ENCODE assay signal across 18 cellular contexts in genomic region chr6:2661651-2662050, GRCh38.
A peak's percentile ranks its signal among the peaks of the same experiment; 100 is the strongest.
DNase-seq lines count a peak whose midpoint lies in the region; ATAC-seq and TF ChIP-seq lines count a peak whose summit lies in the region.
"Had no signal": no experiment of that assay in that cellular context is flagged by ENCODE, and none has a peak within 500 bp of the region (broad histone marks: within the 10 kb centered on the region; RNA-seq: fewer than 3 reads in every experiment).

No MANE protein-coding gene starts in this region.

- intact Hi-C loops in esophagus muscularis mucosa (cut with DNase I) = no loop called here
- intact Hi-C loops in naive thymus-derived CD4-positive, alpha-beta T cell (cut with micrococcal nuclease) = no loop called here

- CTCF ChIA-PET in naive thymus-derived CD4-positive, alpha-beta T cell (lab: Charles Lee) = no interaction called here
- CTCF ChIA-PET in activated naive CD4-positive, alpha-beta T cell treated with anti-CD3 and anti-CD28 coated beads, Interleukin-2, amount 10 ng/mL, durations not matched to agents 7 days and 5 days (lab: Charles Lee) = no interaction called here

- H3K4me3 Mint-ChIP-seq in activated T-cell treated with anti-CD3 and anti-CD28 coated beads, Interleukin-2, amount 50 U/mL, for 72 hours = no peak overlapping the region
- H3K4me3 Mint-ChIP-seq in stimulated activated memory B cell treated with anti-CD40 and anti-IgM and Interleukin-4, amounts not matched to agents 10 μg/mL and 1 μg/mL and 100 μg/mL, for 72 hours = no peak overlapping the region
- no peak overlapping the region for H3K4me3 Mint-ChIP-seq in naive thymus-derived CD4-positive, alpha-beta T cell
- no peak overlapping the region for H3K4me3 Mint-ChIP-seq in activated naive CD4-positive, alpha-beta T cell treated with anti-CD3 and anti-CD28 coated beads, Interleukin-2, amount 10 ng/mL, durations not matched to agents 7 days and 5 days
- H3K4me3 Mint-ChIP-seq: B cell; CD4-positive, alpha-beta T cell; CD8-positive, alpha-beta T cell had no signal

- H3K9me3 ChIP-seq in esophagus muscularis mucosa = no peaks in the 10 kb centered on the region
- no peaks in the 10 kb centered on the region for H3K9me3 ChIP-seq in naive thymus-derived CD4-positive, alpha-beta T cell (ENCODE audit: control insufficient read depth in 2 of 3, low read length in 3 of 3)
- H3K9me3 ChIP-seq: A549, Caco-2 had no signal

- H3K9me3 Mint-ChIP-seq in activated T-cell treated with anti-CD3 and anti-CD28 coated beads, Interleukin-2, amount 50 U/mL, for 72 hours = peaks cover 0 to 3% of the 10 kb centered on the region in 2 donors
- H3K9me3 Mint-ChIP-seq in stimulated activated memory B cell treated with anti-CD40 and anti-IgM and Interleukin-4, amounts not matched to agents 10 μg/mL and 1 μg/mL and 100 μg/mL, for 72 hours = peaks cover 5% of the 10 kb centered on the region
- peaks cover 0 to 6% (median 0%) of the 10 kb centered on the region in 11 donors for H3K9me3 Mint-ChIP-seq in naive thymus-derived CD4-positive, alpha-beta T cell
- no peaks in the 10 kb centered on the region for H3K9me3 Mint-ChIP-seq in activated naive CD4-positive, alpha-beta T cell treated with anti-CD3 and anti-CD28 coated beads, Interleukin-2, amount 10 ng/mL, durations not matched to agents 7 days and 5 days
- H3K9me3 Mint-ChIP-seq: CD4-positive, alpha-beta T cell; CD8-positive, alpha-beta T cell had no signal

- WGBS in esophagus muscularis mucosa = 88% methylated on average over 3 of the region's 3 CpGs

- peaks cover 10% of the 10 kb centered on the region for H3K4me1 Mint-ChIP-seq in activated T-cell treated with anti-CD3 and anti-CD28 coated beads, Interleukin-2, amount 50 U/mL, for 72 hours (ENCODE audit: low read depth)
- peaks cover 54% of the 10 kb centered on the region for H3K4me1 Mint-ChIP-seq in stimulated activated memory B cell treated with anti-CD40 and anti-IgM and Interleukin-4, amounts not matched to agents 10 μg/mL and 1 μg/mL and 100 μg/mL, for 72 hours
- H3K4me1 Mint-ChIP-seq in naive thymus-derived CD4-positive, alpha-beta T cell = peaks cover 0 to 4% (median 0%) of the 10 kb centered on the region in 7 donors
- H3K4me1 Mint-ChIP-seq in activated naive CD4-positive, alpha-beta T cell treated with anti-CD3 and anti-CD28 coated beads, Interleukin-2, amount 10 ng/mL, durations not matched to agents 7 days and 5 days = no peaks in the 10 kb centered on the region

- no peaks in the 10 kb centered on the region for H3K27me3 ChIP-seq in esophagus muscularis mucosa
- no peaks in the 10 kb centered on the region for H3K27me3 ChIP-seq in naive thymus-derived CD4-positive, alpha-beta T cell (ENCODE audit: control insufficient read depth in 2 of 2, insufficient read depth in 2 of 2, low read length in 2 of 2)

- peaks cover 0 to 6% (median under 1%) of the 10 kb centered on the region in 4 donors for H3K4me1 ChIP-seq in esophagus muscularis mucosa
- H3K4me1 ChIP-seq in naive thymus-derived CD4-positive, alpha-beta T cell (ENCODE audit: control insufficient read depth in 2 of 2, insufficient read depth in 2 of 2, low read length in 2 of 2) = no peaks in the 10 kb centered on the region
- H3K4me1 ChIP-seq: A549 had no signal

- H3K4me3 ChIP-seq in esophagus muscularis mucosa = no peak overlapping the region
- H3K4me3 ChIP-seq in naive thymus-derived CD4-positive, alpha-beta T cell (ENCODE audit: low read length) = no peak overlapping the region
- H3K4me3 ChIP-seq: A549 had no signal

- H3K27ac ChIP-seq in esophagus muscularis mucosa (replicated peaks in 1 of 4) = no peak overlapping the region
- no peak overlapping the region for H3K27ac ChIP-seq in naive thymus-derived CD4-positive, alpha-beta T cell (ENCODE audit: low read depth, low read length)
- H3K27ac ChIP-seq: 22Rv1, A549, C4-2B had no signal

- POLR2A ChIA-PET in naive thymus-derived CD4-positive, alpha-beta T cell (lab: Charles Lee) = no interaction called here

- no peak for DNase-seq in activated T-cell treated with anti-CD3 and anti-CD28 coated beads, Interleukin-2, amount 50 U/mL, for 72 hours
- DNase-seq in activated T-cell treated with anti-CD3 and anti-CD28 coated beads for 4 hours (no peak), esophagus muscularis mucosa (ENCODE audit: extremely low spot score) (peak; percentile 90)
- DNase-seq in stimulated activated CD4-positive, alpha-beta T cell treated with anti-CD3 and anti-CD28 coated beads, Interleukin-2, amount 100 ng/mL, for 48 hours = no peak
- no peak for DNase-seq in naive thymus-derived CD4-positive, alpha-beta T cell
- DNase-seq in activated naive CD4-positive, alpha-beta T cell treated with anti-CD3 and anti-CD28 coated beads, Interleukin-2, amount 10 ng/mL, durations not matched to agents 7 days and 5 days = no peak
- DNase-seq: AML-193; Caco-2; Calu3; CD4-positive, alpha-beta T cell; CD8-positive, alpha-beta T cell; DMS79 treated with DMSO at 0.1 percent for 48 hours; GF-D8 had no signal

- no peak for TF ChIP-seq CTCF in esophagus muscularis mucosa (IDR thresholded peaks at IDR 0.05)

- no peak for TF ChIP-seq EP300 in esophagus muscularis mucosa (IDR thresholded peaks at IDR 0.05)

- ATAC-seq in activated T-cell treated with anti-CD3 and anti-CD28 coated beads, Interleukin-2, amount 50 U/mL, for 72 hours (replicated peaks in 1 of 2) = no peak
- no peak for ATAC-seq in stimulated activated memory B cell treated with anti-CD40 and anti-IgM and Interleukin-4, amounts not matched to agents 10 μg/mL and 1 μg/mL and 100 μg/mL, for 72 hours
- no peak for ATAC-seq in naive thymus-derived CD4-positive, alpha-beta T cell
- ATAC-seq: A549; CD8-positive, alpha-beta T cell had no signal

- no peak for TF ChIP-seq POLR2A in esophagus muscularis mucosa (IDR thresholded peaks at IDR 0.05; ENCODE audit: low read depth)

- peaks cover 14% of the 10 kb centered on the region for H3K27me3 Mint-ChIP-seq in activated T-cell treated with anti-CD3 and anti-CD28 coated beads, Interleukin-2, amount 50 U/mL, for 72 hours (ENCODE audit: low read depth)
- H3K27me3 Mint-ChIP-seq in stimulated activated memory B cell treated with anti-CD40 and anti-IgM and Interleukin-4, amounts not matched to agents 10 μg/mL and 1 μg/mL and 100 μg/mL, for 72 hours = no peaks in the 10 kb centered on the region
- peaks cover 0 to 7% (median 5%) of the 10 kb centered on the region in 5 donors for H3K27me3 Mint-ChIP-seq in naive thymus-derived CD4-positive, alpha-beta T cell
- peaks cover 6% of the 10 kb centered on the region for H3K27me3 Mint-ChIP-seq in activated naive CD4-positive, alpha-beta T cell treated with anti-CD3 and anti-CD28 coated beads, Interleukin-2, amount 10 ng/mL, durations not matched to agents 7 days and 5 days
- H3K27me3 Mint-ChIP-seq: CD4-positive, alpha-beta T cell had no signal

- H3K36me3 ChIP-seq in esophagus muscularis mucosa = no peaks in the 10 kb centered on the region
- no peaks in the 10 kb centered on the region for H3K36me3 ChIP-seq in naive thymus-derived CD4-positive, alpha-beta T cell (ENCODE audit: control insufficient read depth in 2 of 3, insufficient read depth in 3 of 3, low read length in 3 of 3)

- peak overlapping the region; percentile 10 for H3K27ac Mint-ChIP-seq in activated T-cell treated with anti-CD3 and anti-CD28 coated beads, Interleukin-2, amount 50 U/mL, for 72 hours
- H3K27ac Mint-ChIP-seq in stimulated activated memory B cell treated with anti-CD40 and anti-IgM and Interleukin-4, amounts not matched to agents 10 μg/mL and 1 μg/mL and 100 μg/mL, for 72 hours = peak overlapping the region; percentile 66
- no peak overlapping the region for H3K27ac Mint-ChIP-seq in naive thymus-derived CD4-positive, alpha-beta T cell
- H3K27ac Mint-ChIP-seq in activated naive CD4-positive, alpha-beta T cell treated with anti-CD3 and anti-CD28 coated beads, Interleukin-2, amount 10 ng/mL, durations not matched to agents 7 days and 5 days = no peak overlapping the region
- H3K27ac Mint-ChIP-seq: B cell; CD4-positive, alpha-beta T cell; CD8-positive, alpha-beta T cell had no signal

- no peaks in the 10 kb centered on the region for H3K36me3 Mint-ChIP-seq in activated T-cell treated with anti-CD3 and anti-CD28 coated beads, Interleukin-2, amount 50 U/mL, for 72 hours (ENCODE audit: insufficient read depth in 2 of 2)
- H3K36me3 Mint-ChIP-seq in stimulated activated memory B cell treated with anti-CD40 and anti-IgM and Interleukin-4, amounts not matched to agents 10 μg/mL and 1 μg/mL and 100 μg/mL, for 72 hours = peaks cover 5% of the 10 kb centered on the region
- no peaks in the 10 kb centered on the region for H3K36me3 Mint-ChIP-seq in naive thymus-derived CD4-positive, alpha-beta T cell
- H3K36me3 Mint-ChIP-seq in activated naive CD4-positive, alpha-beta T cell treated with anti-CD3 and anti-CD28 coated beads, Interleukin-2, amount 10 ng/mL, durations not matched to agents 7 days and 5 days = no peaks in the 10 kb centered on the region
- H3K36me3 Mint-ChIP-seq: CD8-positive, alpha-beta T cell had no signal

Comparison
In these comparisons a context has a peak if more than half of its experiments do, and no peak if none do; other contexts are left out.
1. H3K27ac Mint-ChIP-seq: peak in activated T-cell treated with anti-CD3 and anti-CD28 coated beads, Interleukin-2, amount 50 U/mL, for 72 hours (single experiment) and stimulated activated memory B cell treated with anti-CD40 and anti-IgM and Interleukin-4, amounts not matched to agents 10 μg/mL and 1 μg/mL and 100 μg/mL, for 72 hours (single experiment); none in naive thymus-derived CD4-positive, alpha-beta T cell (0 of 9) and activated naive CD4-positive, alpha-beta T cell treated with anti-CD3 and anti-CD28 coated beads, Interleukin-2, amount 10 ng/mL, durations not matched to agents 7 days and 5 days (single experiment).